Comparison of ENCODE assay signal across 1 cellular context in the genomic region with DNA sequence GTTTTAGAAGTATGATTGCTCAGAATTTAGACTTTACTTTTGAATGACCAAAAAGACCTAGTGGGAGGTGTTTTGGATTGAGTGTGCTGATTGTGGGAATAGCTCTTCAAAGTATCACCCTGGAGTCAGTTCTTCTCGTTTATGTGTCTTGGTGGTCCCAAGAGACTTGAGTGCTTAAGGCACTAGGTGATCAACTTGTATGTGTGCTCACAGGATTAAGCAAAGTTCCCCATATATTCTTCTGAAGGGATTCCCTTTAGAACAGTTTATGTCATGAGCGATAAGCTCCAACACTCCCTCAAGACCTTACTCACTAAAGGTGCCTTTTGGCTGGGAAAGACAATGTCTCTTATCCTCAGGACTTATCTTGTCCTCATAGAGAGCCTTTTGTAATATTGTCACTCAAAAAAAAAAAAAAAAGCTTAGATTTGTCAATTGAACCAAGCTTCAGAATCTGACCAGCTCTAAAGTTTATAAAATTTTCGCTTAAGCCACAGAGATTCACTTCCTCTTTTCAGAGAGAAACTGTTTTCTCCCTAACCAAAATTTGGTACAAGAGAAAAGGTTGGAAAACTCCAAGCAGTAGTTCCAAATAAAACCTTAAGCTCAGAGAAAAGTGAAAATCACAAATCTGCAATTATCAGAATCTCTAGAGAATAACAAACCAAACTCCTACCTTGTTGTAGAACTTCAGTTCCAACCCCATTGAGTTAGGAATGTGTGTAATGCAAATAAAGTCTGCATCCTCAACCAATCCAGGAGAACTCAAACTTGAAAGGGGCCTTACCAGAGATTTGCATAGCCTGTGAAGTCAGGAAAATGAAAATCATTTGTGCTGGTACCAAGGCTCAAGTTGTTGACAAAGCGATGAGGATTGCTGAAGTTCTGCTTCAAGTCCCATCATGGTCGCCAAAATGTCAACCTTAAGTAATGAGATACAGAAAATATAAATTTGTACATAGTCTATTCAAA.
TF ChIP-seq lines count a peak whose summit lies in the region.

No MANE protein-coding gene starts in this region.

TF ChIP-seq in GM12878, 131 proteins besides CTCF, POLR2A, EP300 and RAD21:
- no peak for TF ChIP-seq NFXL1 (IDR thresholded peaks at IDR 0.05; ENCODE audit: borderline replicate concordance)
- TF ChIP-seq NR2C2 (IDR thresholded peaks at IDR 0.05; ENCODE audit: borderline replicate concordance, control insufficient read depth, insufficient read length, low read depth), result no peak
- TF ChIP-seq ZNF384 (IDR thresholded peaks at IDR 0.05; ENCODE audit: borderline replicate concordance, low read depth, low read length), result peak; percentile 57; the same call in 1 of the 2 replicates
- TF ChIP-seq IKZF2 (IDR thresholded peaks at IDR 0.05), result peak in 1 of 2 experiments; percentile 30; a peak in 2 of 4 replicates
- TF ChIP-seq SPI1 (IDR thresholded peaks at IDR 0.05; ENCODE audit: borderline replicate concordance, insufficient read depth, low read depth, low read length), result peak; percentile 88
- peak; percentile 33; the same call in 1 of the 2 replicates for TF ChIP-seq IKZF1 (conservative IDR thresholded peaks at IDR 0.05)
